In the genomic region with DNA sequence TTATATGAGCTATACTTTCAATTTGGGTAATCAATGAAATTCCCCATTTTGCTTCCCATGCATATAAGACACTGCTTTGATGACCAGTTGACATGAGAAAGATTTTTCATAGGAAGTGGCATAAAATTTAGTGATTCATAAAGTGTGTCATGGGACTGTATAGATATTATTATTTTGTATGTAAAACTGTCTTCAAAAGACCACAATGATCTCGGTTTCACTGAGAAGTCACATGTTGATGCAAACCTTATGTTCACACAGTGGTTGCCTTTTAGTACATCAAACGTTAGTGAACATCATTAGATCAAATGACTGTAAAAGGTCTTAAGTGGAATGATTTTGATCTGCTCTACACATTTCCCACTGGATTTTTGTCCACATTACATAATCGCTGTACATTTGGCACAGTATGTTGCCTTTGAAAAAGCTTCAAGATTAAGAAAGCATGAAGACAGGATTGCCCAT, we compare ENCODE assay signal across 13 cellular contexts.
DNase-seq lines count a peak whose midpoint lies in the region; ATAC-seq, FAIRE-seq and TF ChIP-seq lines count a peak whose summit lies in the region.
"Had no signal": no experiment of that assay in that cellular context is flagged by ENCODE, and none has a peak within 500 bp of the region (broad histone marks: within the 10 kb centered on the region; RNA-seq: fewer than 3 reads in every experiment).

No MANE protein-coding gene starts in this region.

- BruUV-seq in MCF 10A (replicated peaks; lab: Mats Ljungman, UMichigan) = no TSS peak

- no peaks in the 10 kb centered on the region for H3K9me3 Mint-ChIP-seq in MCF 10A (ENCODE audit: unreplicated experiment)
- H3K9me3 Mint-ChIP-seq: activated naive CD4-positive, alpha-beta T cell treated with anti-CD3 and anti-CD28 coated beads, Interleukin-2, amount 50 U/mL, for 24 hours had no signal

- DNase-seq in GM18507 (ENCODE audit: extremely low spot score, insufficient read length, low read depth) = peak; percentile 7
- no peak for DNase-seq in aorta
- no peak for DNase-seq in MCF 10A (ENCODE audit: unreplicated experiment)
- DNase-seq in NCI-H2196 (lab: John Stamatoyannopoulos, UW; ENCODE audit: unreplicated experiment) = no peak
- DNase-seq in SIG-M5 (lab: John Stamatoyannopoulos, UW) = no peak
- DNase-seq: activated CD4-positive, alpha-beta T cell treated with anti-CD3 and anti-CD28 coated beads for 48 hours; CD4-positive, alpha-beta T cell; effector CD4-positive, alpha-beta T cell; NCI-H187 treated with DMSO at 0.1 percent for 48 hours had no signal

- peak overlapping the region; percentile 76 for H2AFZ ChIP-seq in OCI-LY3 (ENCODE audit: low read depth, low read length)

- no peaks in the 10 kb centered on the region for H3K9me3 ChIP-seq in OCI-LY3 (ENCODE audit: insufficient read depth, low read length)
- no peaks in the 10 kb centered on the region for H3K9me3 ChIP-seq in aorta (ENCODE audit: control insufficient read depth, low read length)

- no peaks in the 10 kb centered on the region for H3K79me2 ChIP-seq in OCI-LY3 (ENCODE audit: low read length)

- CTCF ChIA-PET in MCF 10A (lab: Yijun Ruan, JAX) = interaction anchor here (0.7 kb wide), 1 partner anchor 318 kb away, joined by 3 read pairs; no protein-coding TSS in a partner anchor

- no peaks in the 10 kb centered on the region for H3K4me1 Mint-ChIP-seq in MCF 10A (ENCODE audit: insufficient read depth, unreplicated experiment)
- H3K4me1 Mint-ChIP-seq: activated naive CD4-positive, alpha-beta T cell treated with anti-CD3 and anti-CD28 coated beads, Interleukin-2, amount 50 U/mL, for 24 hours had no signal

- peak; percentile 91 for FAIRE-seq in GM18507 (lab: Jason Lieb, UNC)

- no peak overlapping the region for H3K4me3 Mint-ChIP-seq in MCF 10A (ENCODE audit: unreplicated experiment)
- H3K4me3 Mint-ChIP-seq: activated naive CD4-positive, alpha-beta T cell treated with anti-CD3 and anti-CD28 coated beads, Interleukin-2, amount 50 U/mL, for 24 hours; CD4-positive, alpha-beta T cell had no signal

- H3K27ac ChIP-seq in OCI-LY3 (ENCODE audit: low read length) (peak overlapping the region; percentile 81), aorta (ENCODE audit: low read depth in 1 of 2, low read length in 2 of 2) (no peak overlapping the region)

- TF ChIP-seq CTCF in OCI-LY3 (IDR thresholded peaks at IDR 0.05; ENCODE audit: low read depth, low read length) (no peak), MCF 10A (IDR thresholded peaks at IDR 0.05; ENCODE audit: unreplicated experiment) (no peak)

- H3K4me1 ChIP-seq in OCI-LY3 (ENCODE audit: low read length) (peaks cover 24% of the 10 kb centered on the region), aorta (ENCODE audit: control insufficient read depth in 1 of 2, insufficient read depth in 2 of 2, low read length in 2 of 2) (no peaks in the 10 kb centered on the region)

- intact Hi-C loops in aorta (cut with DNase I) = no loop called here
- intact Hi-C loops in MCF 10A (cut with micrococcal nuclease) = loop anchor here (10.0 kb wide), 1 partner anchor 57 kb away; no protein-coding TSS in a partner anchor

- H3K36me3 Mint-ChIP-seq in MCF 10A (ENCODE audit: insufficient read depth, unreplicated experiment) = peaks cover 7% of the 10 kb centered on the region
- H3K36me3 Mint-ChIP-seq: activated naive CD4-positive, alpha-beta T cell treated with anti-CD3 and anti-CD28 coated beads, Interleukin-2, amount 50 U/mL, for 24 hours had no signal

- WGBS in aorta, 2 donors = 46 to 54% methylated on average over 3 of the region's 3 CpGs

- H4K20me1 ChIP-seq in OCI-LY3 (ENCODE audit: insufficient read depth, low read length) = no peaks in the 10 kb centered on the region

- no peaks in the 10 kb centered on the region for H3K27me3 Mint-ChIP-seq in MCF 10A (ENCODE audit: insufficient read depth, unreplicated experiment)
- H3K27me3 Mint-ChIP-seq: activated naive CD4-positive, alpha-beta T cell treated with anti-CD3 and anti-CD28 coated beads, Interleukin-2, amount 50 U/mL, for 24 hours; CD4-positive, alpha-beta T cell had no signal

- H3K4me3 ChIP-seq in OCI-LY3 (ENCODE audit: low read length) (peak overlapping the region; percentile 48), aorta (ENCODE audit: low read length in 2 of 2) (no peak overlapping the region)

- H3K9ac ChIP-seq in OCI-LY3 (ENCODE audit: low read length) = peak overlapping the region; percentile 49

- no peak overlapping the region for H3K27ac Mint-ChIP-seq in MCF 10A (ENCODE audit: low read depth, unreplicated experiment)
- H3K27ac Mint-ChIP-seq: activated naive CD4-positive, alpha-beta T cell treated with anti-CD3 and anti-CD28 coated beads, Interleukin-2, amount 50 U/mL, for 24 hours; CD4-positive, alpha-beta T cell had no signal

- peak; percentile 93 for ATAC-seq in GM21360 (IDR thresholded peaks at IDR 0.05; ENCODE audit: unreplicated experiment)
- ATAC-seq in HG02981 (IDR thresholded peaks at IDR 0.05; ENCODE audit: unreplicated experiment) = peak; percentile 98
- ATAC-seq in aorta (ENCODE audit: low FRiP score) = no peak

- H3K4me2 ChIP-seq in OCI-LY3 (ENCODE audit: low read length) = peak overlapping the region; percentile 80

- H3K36me3 ChIP-seq in OCI-LY3 (replicated peaks; ENCODE audit: low read depth, low read length) (peaks cover 2% of the 10 kb centered on the region), aorta (ENCODE audit: control insufficient read depth in 1 of 2, insufficient read depth in 2 of 2, low read length in 1 of 2) (no peaks in the 10 kb centered on the region)

- POLR2A ChIA-PET in MCF 10A (lab: Yijun Ruan, JAX) = no interaction called here

- H3K27me3 ChIP-seq in OCI-LY3 (ENCODE audit: low read depth, low read length) (no peaks in the 10 kb centered on the region), aorta (ENCODE audit: control insufficient read depth in 1 of 2, insufficient read depth in 2 of 2, low read length in 1 of 2) (no peaks in the 10 kb centered on the region)
